ENCODE assay signal across 8 cellular contexts in the genomic region with DNA sequence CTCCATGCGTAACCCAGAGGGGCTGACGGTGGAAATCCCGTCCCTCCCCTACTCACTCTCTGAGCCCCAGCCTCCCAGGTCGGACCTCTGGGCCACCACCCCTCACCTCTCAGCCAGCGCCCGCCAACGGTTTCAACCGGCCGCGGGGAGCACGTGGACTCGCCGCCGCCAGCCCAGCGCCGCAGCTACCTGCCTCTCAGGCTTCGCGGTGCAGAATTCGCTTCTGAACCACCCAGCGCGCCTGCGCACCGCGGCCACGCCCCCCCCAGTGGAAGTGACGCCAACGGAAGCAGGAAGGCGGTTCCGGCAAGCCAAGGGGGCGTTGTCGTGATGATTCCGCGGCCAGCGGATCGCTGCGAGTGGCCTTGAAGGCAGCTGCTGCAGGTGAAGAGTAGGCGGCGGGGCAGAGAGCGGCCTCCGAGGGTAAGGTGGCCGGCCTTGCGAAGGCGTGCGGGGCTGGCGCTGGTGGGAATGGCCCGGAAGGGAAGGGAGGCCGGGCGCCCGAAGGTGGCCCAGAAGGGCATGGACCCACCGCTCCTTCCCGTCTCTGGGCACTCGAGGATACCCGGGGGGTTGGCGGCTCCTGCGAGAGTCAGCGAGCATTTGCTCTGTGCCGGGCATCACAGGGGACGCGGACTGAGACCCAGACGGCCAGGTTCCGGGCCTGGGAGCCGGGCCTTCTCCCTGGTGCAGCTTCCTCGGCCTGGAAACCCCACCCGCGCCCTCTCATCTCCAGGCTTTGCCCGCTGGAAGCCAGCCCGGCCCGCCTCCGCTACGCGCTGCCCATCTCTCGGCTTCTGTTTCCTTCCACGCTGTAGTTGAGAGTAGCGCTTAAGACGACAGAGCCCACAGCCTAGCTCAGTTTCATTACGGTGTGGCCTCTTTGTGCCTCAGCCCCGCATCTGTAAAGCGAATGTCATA. TPM values are rescaled to one million over a fixed set of nuclear protein-coding genes. Genes with fewer than 3 reads are reported as not detected.
DNase-seq lines count a peak whose midpoint lies in the region; ATAC-seq and TF ChIP-seq lines count a peak whose summit lies in the region.

A gene with protein sequence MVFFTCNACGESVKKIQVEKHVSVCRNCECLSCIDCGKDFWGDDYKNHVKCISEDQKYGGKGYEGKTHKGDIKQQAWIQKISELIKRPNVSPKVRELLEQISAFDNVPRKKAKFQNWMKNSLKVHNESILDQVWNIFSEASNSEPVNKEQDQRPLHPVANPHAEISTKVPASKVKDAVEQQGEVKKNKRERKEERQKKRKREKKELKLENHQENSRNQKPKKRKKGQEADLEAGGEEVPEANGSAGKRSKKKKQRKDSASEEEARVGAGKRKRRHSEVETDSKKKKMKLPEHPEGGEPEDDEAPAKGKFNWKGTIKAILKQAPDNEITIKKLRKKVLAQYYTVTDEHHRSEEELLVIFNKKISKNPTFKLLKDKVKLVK (minus strand): TSS at position 225 of the 921 bp plus-strand sequence. CDS start 6,412 bp downstream, outside the sequence.
A gene with protein sequence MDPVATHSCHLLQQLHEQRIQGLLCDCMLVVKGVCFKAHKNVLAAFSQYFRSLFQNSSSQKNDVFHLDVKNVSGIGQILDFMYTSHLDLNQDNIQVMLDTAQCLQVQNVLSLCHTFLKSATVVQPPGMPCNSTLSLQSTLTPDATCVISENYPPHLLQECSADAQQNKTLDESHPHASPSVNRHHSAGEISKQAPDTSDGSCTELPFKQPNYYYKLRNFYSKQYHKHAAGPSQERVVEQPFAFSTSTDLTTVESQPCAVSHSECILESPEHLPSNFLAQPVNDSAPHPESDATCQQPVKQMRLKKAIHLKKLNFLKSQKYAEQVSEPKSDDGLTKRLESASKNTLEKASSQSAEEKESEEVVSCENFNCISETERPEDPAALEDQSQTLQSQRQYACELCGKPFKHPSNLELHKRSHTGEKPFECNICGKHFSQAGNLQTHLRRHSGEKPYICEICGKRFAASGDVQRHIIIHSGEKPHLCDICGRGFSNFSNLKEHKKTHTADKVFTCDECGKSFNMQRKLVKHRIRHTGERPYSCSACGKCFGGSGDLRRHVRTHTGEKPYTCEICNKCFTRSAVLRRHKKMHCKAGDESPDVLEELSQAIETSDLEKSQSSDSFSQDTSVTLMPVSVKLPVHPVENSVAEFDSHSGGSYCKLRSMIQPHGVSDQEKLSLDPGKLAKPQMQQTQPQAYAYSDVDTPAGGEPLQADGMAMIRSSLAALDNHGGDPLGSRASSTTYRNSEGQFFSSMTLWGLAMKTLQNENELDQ (plus strand): TSS at position 322 of the 921 bp plus-strand sequence. CDS start 9,695 bp downstream, outside the sequence.

- DNase-seq in AML-193 (lab: John Stamatoyannopoulos, UW) (peak; percentile 69 to 73), NCI-H345 treated with DMSO at 0.1 percent for 48 hours (lab: John Stamatoyannopoulos, UW; ENCODE audit: unreplicated experiment) (peak; percentile 39), chondrocyte (ENCODE audit: low spot score) (peak; percentile 96), kidney glomerular epithelial cell (lab: John Stamatoyannopoulos, UW) (peak; percentile 74)
- peak; percentile 96 to 97 for DNase-seq in activated CD4-positive, alpha-beta T cell treated with anti-CD3 and anti-CD28 coated beads for 24 hours (ENCODE audit: low read depth in 2 of 2)
- DNase-seq in stimulated activated CD4-positive, alpha-beta T cell treated with anti-CD3 and anti-CD28 coated beads, Interleukin-15, amount 100 ng/mL, for 24 hours = peak; percentile 96

- no peaks in the 10 kb centered on the region for H3K9me3 Mint-ChIP-seq in chondrocyte (ENCODE audit: low read depth)

- H3K27me3 Mint-ChIP-seq in chondrocyte (ENCODE audit: low read depth) = no peaks in the 10 kb centered on the region

- peak within 1 kb of the TSS; percentile 97 for H3K4me3 Mint-ChIP-seq in chondrocyte (ENCODE audit: unreplicated experiment)

- peak; percentile 96 for ATAC-seq in GM19023 (IDR thresholded peaks at IDR 0.05; ENCODE audit: unreplicated experiment)
- ATAC-seq in HG03196 (IDR thresholded peaks at IDR 0.05; ENCODE audit: unreplicated experiment) = peak; percentile 82

- TF ChIP-seq CTCF in chondrocyte (IDR thresholded peaks at IDR 0.05) = peak; percentile 17

- peak within 1 kb of the TSS; percentile 87 for H3K27ac Mint-ChIP-seq in chondrocyte (ENCODE audit: unreplicated experiment)

- no peaks in the 10 kb centered on the region for H3K36me3 Mint-ChIP-seq in chondrocyte (ENCODE audit: low read depth)

- H3K4me1 Mint-ChIP-seq in chondrocyte (ENCODE audit: low read depth) = peaks cover 28% of the 10 kb centered on the region

RNA-seq across cellular contexts. Expression of the first gene that starts in this region (rescaled TPM):
- 6.3 to 9.5 TPM (median 6.6 TPM) in 3 replicates for total RNA-seq in chondrocyte

RNA-seq across cellular contexts. Expression of the second gene that starts in this region (rescaled TPM):
- 4.3 to 6.4 TPM (median 5.2 TPM) in 3 replicates for total RNA-seq in chondrocyte

Comparison
In these comparisons a context has a peak if more than half of its experiments do, and no peak if none do; other contexts are left out.
1. Peak in every context shown above with its lines: DNase-seq and ATAC-seq.
2. DNase-seq: peak in every context shown above with its lines; median percentile 96 in activated CD4-positive, alpha-beta T cell treated with anti-CD3 and anti-CD28 coated beads for 24 hours; 96 in chondrocyte; 96 in stimulated activated CD4-positive, alpha-beta T cell treated with anti-CD3 and anti-CD28 coated beads, Interleukin-15, amount 100 ng/mL, for 24 hours; 74 in kidney glomerular epithelial cell; 71 in AML-193; 39 in NCI-H345 treated with DMSO at 0.1 percent for 48 hours.